In genomic region chr22:26079009-26079408, GRCh38 we compare ENCODE assay signal across 13 cellular contexts.
"Had no signal": no experiment of that assay in that cellular context is flagged by ENCODE, and none has a peak within 500 bp of the region (broad histone marks: within the 10 kb centered on the region; RNA-seq: fewer than 3 reads in every experiment).

No MANE protein-coding gene starts in this region.

- DNase-seq: activated CD4-positive, CD25-positive, alpha-beta regulatory T cell treated with anti-CD3 and anti-CD28 coated beads, Interleukin-2, amount 50 U/mL, for 72 hours; activated naive CD4-positive, alpha-beta T cell treated with Interleukin-2 at 50 U/mL for 16 hours; activated T-cell treated with anti-CD3 and anti-CD28 coated beads for 4 hours; aorta; cerebellar nuclear complex; effector CD8-positive, alpha-beta T cell; hypothalamus; kidney glomerular epithelial cell; right cardiac atrium; stimulated activated CD4-positive, alpha-beta T cell treated with anti-CD3 and anti-CD28 coated beads, Interleukin-4, amount 100 ng/mL, for 4 hours; stimulated activated CD8-positive, alpha-beta memory T cell treated with anti-CD3 and anti-CD28 coated beads, Interleukin-4, amount 100 ng/mL, for 48 hours; stimulated activated naive CD8-positive, alpha-beta T cell treated with anti-CD3 and anti-CD28 coated beads, Interleukin-15, Interleukin-2, amounts not matched to agents 100 U/mL and 50 U/mL, for 24 hours; T-helper 9 cell had no signal
